ENCODE assay signal across 2 cellular contexts in the genomic region with DNA sequence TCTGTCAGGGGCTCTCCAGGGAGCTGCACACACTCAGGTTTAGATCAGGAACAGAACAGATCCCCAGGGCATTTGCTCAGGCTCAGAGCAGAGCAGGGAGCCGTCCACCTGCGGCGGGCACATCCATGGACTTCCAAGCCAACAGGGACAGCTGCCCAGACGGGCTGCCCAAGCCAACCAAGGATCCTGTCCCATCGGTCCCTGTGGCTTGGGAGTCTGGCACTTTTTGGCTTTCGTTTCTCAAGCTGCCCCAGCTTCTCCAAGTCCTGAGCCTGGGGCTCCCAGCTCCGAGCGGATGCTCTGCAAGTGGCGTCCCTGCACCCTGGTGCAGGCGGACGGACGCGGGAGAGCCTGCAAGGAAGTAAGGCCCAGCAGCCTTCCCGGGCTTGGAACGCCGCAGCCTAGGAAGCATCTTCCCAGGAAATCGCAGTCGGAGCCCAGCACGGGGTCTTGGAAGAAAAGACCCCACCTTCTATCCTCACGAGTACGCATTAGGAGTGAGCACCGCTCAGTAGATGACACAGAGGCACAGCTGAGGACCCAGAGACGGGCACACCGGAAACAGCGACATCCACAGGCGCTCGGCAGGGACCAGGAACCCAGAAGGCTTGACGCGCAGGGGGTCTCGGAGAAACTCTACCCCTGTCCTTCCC.
TF ChIP-seq lines count a peak whose summit lies in the region.

No MANE protein-coding gene starts in this region.

TF ChIP-seq in IMR-90, 13 proteins besides CTCF, POLR2A, EP300 and RAD21:
- TF ChIP-seq SMC3 (IDR thresholded peaks at IDR 0.05; ENCODE audit: low read depth, low read length), result no peak
- no peak for TF ChIP-seq MAFK (IDR thresholded peaks at IDR 0.05; ENCODE audit: low read depth, low read length)
- no peak for TF ChIP-seq CEBPB (IDR thresholded peaks at IDR 0.05; ENCODE audit: low read depth, low read length)
- TF ChIP-seq, protein P1, sequence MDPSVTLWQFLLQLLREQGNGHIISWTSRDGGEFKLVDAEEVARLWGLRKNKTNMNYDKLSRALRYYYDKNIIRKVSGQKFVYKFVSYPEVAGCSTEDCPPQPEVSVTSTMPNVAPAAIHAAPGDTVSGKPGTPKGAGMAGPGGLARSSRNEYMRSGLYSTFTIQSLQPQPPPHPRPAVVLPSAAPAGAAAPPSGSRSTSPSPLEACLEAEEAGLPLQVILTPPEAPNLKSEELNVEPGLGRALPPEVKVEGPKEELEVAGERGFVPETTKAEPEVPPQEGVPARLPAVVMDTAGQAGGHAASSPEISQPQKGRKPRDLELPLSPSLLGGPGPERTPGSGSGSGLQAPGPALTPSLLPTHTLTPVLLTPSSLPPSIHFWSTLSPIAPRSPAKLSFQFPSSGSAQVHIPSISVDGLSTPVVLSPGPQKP (IDR thresholded peaks at IDR 0.05; ENCODE audit: borderline replicate concordance, low read depth, low read length), result no peak
- no peak for TF ChIP-seq NFE2L2 (IDR thresholded peaks at IDR 0.05; ENCODE audit: low read depth, low read length)
- TF ChIP-seq BHLHE40 (IDR thresholded peaks at IDR 0.05; ENCODE audit: low read depth, low read length), result no peak
- TF ChIP-seq CHD1 (IDR thresholded peaks at IDR 0.05; ENCODE audit: low read depth, low read length), result no peak
- TF ChIP-seq, protein P2, sequence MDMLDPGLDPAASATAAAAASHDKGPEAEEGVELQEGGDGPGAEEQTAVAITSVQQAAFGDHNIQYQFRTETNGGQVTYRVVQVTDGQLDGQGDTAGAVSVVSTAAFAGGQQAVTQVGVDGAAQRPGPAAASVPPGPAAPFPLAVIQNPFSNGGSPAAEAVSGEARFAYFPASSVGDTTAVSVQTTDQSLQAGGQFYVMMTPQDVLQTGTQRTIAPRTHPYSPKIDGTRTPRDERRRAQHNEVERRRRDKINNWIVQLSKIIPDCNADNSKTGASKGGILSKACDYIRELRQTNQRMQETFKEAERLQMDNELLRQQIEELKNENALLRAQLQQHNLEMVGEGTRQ (IDR thresholded peaks at IDR 0.05; ENCODE audit: low read depth, low read length), result no peak
- TF ChIP-seq FOS (IDR thresholded peaks at IDR 0.05; ENCODE audit: low read depth, low read length), result no peak
- TF ChIP-seq RFX5 (IDR thresholded peaks at IDR 0.05; ENCODE audit: low read depth, low read length), result no peak
- no peak for TF ChIP-seq RCOR1 (IDR thresholded peaks at IDR 0.05; ENCODE audit: insufficient replicate concordance, low read length)

TF ChIP-seq in H1, 55 proteins besides CTCF, POLR2A, EP300 and RAD21:
- TF ChIP-seq NRF1 (IDR thresholded peaks at IDR 0.05; ENCODE audit: low read depth, low read length) (no peak), RBBP5 (IDR thresholded peaks at IDR 0.05; ENCODE audit: borderline replicate concordance, low read depth, low read length) (no peak), BCL11A (IDR thresholded peaks at IDR 0.05; ENCODE audit: low read depth in 2 of 2, low read length in 2 of 2) (no peak), CHD1 (IDR thresholded peaks at IDR 0.05; ENCODE audit: low read depth, low read length) (no peak), RXRA (IDR thresholded peaks at IDR 0.05; ENCODE audit: insufficient read depth, low read depth, low read length) (no peak), TAF7 (optimal IDR thresholded peaks at IDR 0.05; ENCODE audit: borderline replicate concordance, low read depth, low read length) (no peak), CHD2 (IDR thresholded peaks at IDR 0.05; ENCODE audit: low read length) (no peak), SUZ12 (IDR thresholded peaks at IDR 0.05; ENCODE audit: low read length) (no peak), JUND (IDR thresholded peaks at IDR 0.05; ENCODE audit: low read length) (no peak), GABPA (IDR thresholded peaks at IDR 0.05; ENCODE audit: borderline replicate concordance, insufficient read depth, low read length) (no peak), SIN3A (conservative IDR thresholded peaks at IDR 0.05 in 1 of 2, IDR thresholded peaks at IDR 0.05 in 1 of 2; ENCODE audit: low read depth in 1 of 2, low read length in 2 of 2) (no peak), CBX8 (IDR thresholded peaks at IDR 0.05; ENCODE audit: borderline replicate concordance, low read depth, low read length) (no peak), SP2 (IDR thresholded peaks at IDR 0.05; ENCODE audit: low read length) (no peak), GTF2F1 (IDR thresholded peaks at IDR 0.05; ENCODE audit: borderline replicate concordance, low read depth, low read length) (no peak), MAFK (IDR thresholded peaks at IDR 0.05; ENCODE audit: low read depth, low read length) (no peak), POU5F1 (IDR thresholded peaks at IDR 0.05; ENCODE audit: low read depth, low read length) (no peak), PHF8 (conservative IDR thresholded peaks at IDR 0.05; ENCODE audit: low read depth, low read length) (no peak), RFX5 (IDR thresholded peaks at IDR 0.05; ENCODE audit: borderline replicate concordance, low read depth, low read length) (no peak)
